1 cellular context compared by ENCODE assay signal in the genomic region with DNA sequence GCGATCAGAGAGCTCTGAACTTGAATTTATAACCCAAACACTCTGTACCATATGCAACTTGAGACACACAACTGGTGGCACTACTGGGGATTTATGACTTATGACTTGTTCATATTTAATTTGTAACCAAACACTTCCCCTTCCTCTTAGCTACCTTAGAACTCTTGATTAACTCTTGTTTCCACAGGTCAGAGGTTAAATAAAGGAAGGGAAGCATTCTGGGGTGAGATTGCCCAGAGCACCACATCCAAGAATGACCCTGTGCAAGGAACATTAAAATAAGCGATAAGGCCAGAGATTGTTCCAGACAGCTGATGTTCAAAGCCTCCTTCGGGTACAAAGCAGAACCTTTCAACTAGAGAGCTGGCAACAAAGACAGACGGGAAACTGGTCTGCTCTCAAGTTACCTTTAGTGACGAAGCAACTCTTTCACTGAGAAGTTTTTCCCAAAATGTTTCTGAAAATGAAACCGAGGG.
TF ChIP-seq lines count a peak whose summit lies in the region.

No MANE protein-coding gene starts in this region.

TF ChIP-seq in HEK293, 187 proteins besides CTCF, POLR2A, EP300 and RAD21 (continued from another document):
- TF ChIP-seq SP7 (tag by site-specific recombination; IDR thresholded peaks at IDR 0.05) (peak; percentile 92), ZNF600 (tag by site-specific recombination; IDR thresholded peaks at IDR 0.05) (0 out of 2 replicates have a peak, but pooled peaks have one; percentile 36), ZNF239 (tag by site-specific recombination; IDR thresholded peaks at IDR 0.05) (no peak), GLIS1 (tag by site-specific recombination; IDR thresholded peaks at IDR 0.05) (peak; percentile 82), ZEB2 (tag by site-specific recombination; IDR thresholded peaks at IDR 0.05) (peak; percentile 85), ZSCAN16 (tag by site-specific recombination; IDR thresholded peaks at IDR 0.05) (no peak), ZNF555 (tag by site-specific recombination; conservative IDR thresholded peaks at IDR 0.05) (no peak), ZNF658 (tag by site-specific recombination; IDR thresholded peaks at IDR 0.05) (no peak), ZNF596 (tag by site-specific recombination; IDR thresholded peaks at IDR 0.05) (peak; percentile 37; the same call in 1 of the 2 replicates), GLI2 (tag by site-specific recombination; IDR thresholded peaks at IDR 0.05; ENCODE audit: borderline replicate concordance, low read depth) (peak; percentile 90), FEZF1 (tag by site-specific recombination; IDR thresholded peaks at IDR 0.05) (peak; percentile 98), ZNF530 (tag by site-specific recombination; IDR thresholded peaks at IDR 0.05; ENCODE audit: low read depth) (no peak), KLF16 (tag by site-specific recombination; IDR thresholded peaks at IDR 0.05) (peak; percentile 47; the same call in 1 of the 2 replicates), BCL11A (tag by site-specific recombination; IDR thresholded peaks at IDR 0.05; ENCODE audit: low read depth) (peak; percentile 69; the same call in 1 of the 2 replicates), ZNF214 (tag by site-specific recombination; IDR thresholded peaks at IDR 0.05; ENCODE audit: borderline replicate concordance) (no peak), ZNF24 (tag by site-specific recombination; IDR thresholded peaks at IDR 0.05) (peak; percentile 90), EGR2 (tag by site-specific recombination; IDR thresholded peaks at IDR 0.05; ENCODE audit: low read depth) (no peak), OVOL3 (tag by site-specific recombination; IDR thresholded peaks at IDR 0.05) (peak; percentile 61; the same call in 1 of the 2 replicates), ZNF521 (tag by site-specific recombination; IDR thresholded peaks at IDR 0.05) (no peak), MZF1 (tag by site-specific recombination; IDR thresholded peaks at IDR 0.05; ENCODE audit: borderline replicate concordance) (peak; percentile 97), ZNF561 (tag by site-specific recombination; IDR thresholded peaks at IDR 0.05; ENCODE audit: borderline replicate concordance) (peak; percentile 85), ZNF629 (tag by site-specific recombination; IDR thresholded peaks at IDR 0.05) (peak; percentile 77), ZNF404 (tag by site-specific recombination; IDR thresholded peaks at IDR 0.05) (no peak), ZSCAN23 (tag by site-specific recombination; IDR thresholded peaks at IDR 0.05) (peak; percentile 84), IKZF3 (tag by site-specific recombination; IDR thresholded peaks at IDR 0.05) (peak; percentile 89), ZNF664 (tag by site-specific recombination; IDR thresholded peaks at IDR 0.05) (0 out of 2 replicates have a peak, but pooled peaks have one; percentile 6), SCRT1 (tag by site-specific recombination; IDR thresholded peaks at IDR 0.05; ENCODE audit: borderline replicate concordance) (peak; percentile 94), ZNF585B (tag by site-specific recombination; IDR thresholded peaks at IDR 0.05) (no peak), ZNF610 (tag by site-specific recombination; IDR thresholded peaks at IDR 0.05; ENCODE audit: borderline replicate concordance) (0 out of 2 replicates have a peak, but pooled peaks have one; percentile 33), KLF1 (tag by site-specific recombination; IDR thresholded peaks at IDR 0.05) (no peak), ZNF19 (tag by site-specific recombination; IDR thresholded peaks at IDR 0.05; ENCODE audit: low read depth) (no peak), BCL11B (tag by site-specific recombination; IDR thresholded peaks at IDR 0.05; ENCODE audit: low read depth) (0 out of 2 replicates have a peak, but pooled peaks have one; percentile 26), ZNF76 (tag by site-specific recombination; IDR thresholded peaks at IDR 0.05; ENCODE audit: borderline replicate concordance, low read depth) (peak; percentile 68; the same call in 1 of the 2 replicates), ZNF843 (tag by site-specific recombination; IDR thresholded peaks at IDR 0.05) (peak; percentile 98)
- TF ChIP-seq, protein P1, sequence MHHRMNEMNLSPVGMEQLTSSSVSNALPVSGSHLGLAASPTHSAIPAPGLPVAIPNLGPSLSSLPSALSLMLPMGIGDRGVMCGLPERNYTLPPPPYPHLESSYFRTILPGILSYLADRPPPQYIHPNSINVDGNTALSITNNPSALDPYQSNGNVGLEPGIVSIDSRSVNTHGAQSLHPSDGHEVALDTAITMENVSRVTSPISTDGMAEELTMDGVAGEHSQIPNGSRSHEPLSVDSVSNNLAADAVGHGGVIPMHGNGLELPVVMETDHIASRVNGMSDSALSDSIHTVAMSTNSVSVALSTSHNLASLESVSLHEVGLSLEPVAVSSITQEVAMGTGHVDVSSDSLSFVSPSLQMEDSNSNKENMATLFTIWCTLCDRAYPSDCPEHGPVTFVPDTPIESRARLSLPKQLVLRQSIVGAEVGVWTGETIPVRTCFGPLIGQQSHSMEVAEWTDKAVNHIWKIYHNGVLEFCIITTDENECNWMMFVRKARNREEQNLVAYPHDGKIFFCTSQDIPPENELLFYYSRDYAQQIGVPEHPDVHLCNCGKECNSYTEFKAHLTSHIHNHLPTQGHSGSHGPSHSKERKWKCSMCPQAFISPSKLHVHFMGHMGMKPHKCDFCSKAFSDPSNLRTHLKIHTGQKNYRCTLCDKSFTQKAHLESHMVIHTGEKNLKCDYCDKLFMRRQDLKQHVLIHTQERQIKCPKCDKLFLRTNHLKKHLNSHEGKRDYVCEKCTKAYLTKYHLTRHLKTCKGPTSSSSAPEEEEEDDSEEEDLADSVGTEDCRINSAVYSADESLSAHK (tag by site-specific recombination; IDR thresholded peaks at IDR 0.05) = peak; percentile 91
- TF ChIP-seq, protein P2, sequence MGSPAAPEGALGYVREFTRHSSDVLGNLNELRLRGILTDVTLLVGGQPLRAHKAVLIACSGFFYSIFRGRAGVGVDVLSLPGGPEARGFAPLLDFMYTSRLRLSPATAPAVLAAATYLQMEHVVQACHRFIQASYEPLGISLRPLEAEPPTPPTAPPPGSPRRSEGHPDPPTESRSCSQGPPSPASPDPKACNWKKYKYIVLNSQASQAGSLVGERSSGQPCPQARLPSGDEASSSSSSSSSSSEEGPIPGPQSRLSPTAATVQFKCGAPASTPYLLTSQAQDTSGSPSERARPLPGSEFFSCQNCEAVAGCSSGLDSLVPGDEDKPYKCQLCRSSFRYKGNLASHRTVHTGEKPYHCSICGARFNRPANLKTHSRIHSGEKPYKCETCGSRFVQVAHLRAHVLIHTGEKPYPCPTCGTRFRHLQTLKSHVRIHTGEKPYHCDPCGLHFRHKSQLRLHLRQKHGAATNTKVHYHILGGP (tag by site-specific recombination; IDR thresholded peaks at IDR 0.05) = peak; percentile 86
- TF ChIP-seq, protein P3, sequence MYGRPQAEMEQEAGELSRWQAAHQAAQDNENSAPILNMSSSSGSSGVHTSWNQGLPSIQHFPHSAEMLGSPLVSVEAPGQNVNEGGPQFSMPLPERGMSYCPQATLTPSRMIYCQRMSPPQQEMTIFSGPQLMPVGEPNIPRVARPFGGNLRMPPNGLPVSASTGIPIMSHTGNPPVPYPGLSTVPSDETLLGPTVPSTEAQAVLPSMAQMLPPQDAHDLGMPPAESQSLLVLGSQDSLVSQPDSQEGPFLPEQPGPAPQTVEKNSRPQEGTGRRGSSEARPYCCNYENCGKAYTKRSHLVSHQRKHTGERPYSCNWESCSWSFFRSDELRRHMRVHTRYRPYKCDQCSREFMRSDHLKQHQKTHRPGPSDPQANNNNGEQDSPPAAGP (tag by site-specific recombination; IDR thresholded peaks at IDR 0.05) = 0 out of 2 replicates have a peak, but pooled peaks have one; percentile 42
- TF ChIP-seq, protein P4, sequence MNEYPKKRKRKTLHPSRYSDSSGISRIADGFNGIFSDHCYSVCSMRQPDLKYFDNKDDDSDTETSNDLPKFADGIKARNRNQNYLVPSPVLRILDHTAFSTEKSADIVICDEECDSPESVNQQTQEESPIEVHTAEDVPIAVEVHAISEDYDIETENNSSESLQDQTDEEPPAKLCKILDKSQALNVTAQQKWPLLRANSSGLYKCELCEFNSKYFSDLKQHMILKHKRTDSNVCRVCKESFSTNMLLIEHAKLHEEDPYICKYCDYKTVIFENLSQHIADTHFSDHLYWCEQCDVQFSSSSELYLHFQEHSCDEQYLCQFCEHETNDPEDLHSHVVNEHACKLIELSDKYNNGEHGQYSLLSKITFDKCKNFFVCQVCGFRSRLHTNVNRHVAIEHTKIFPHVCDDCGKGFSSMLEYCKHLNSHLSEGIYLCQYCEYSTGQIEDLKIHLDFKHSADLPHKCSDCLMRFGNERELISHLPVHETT (tag by site-specific recombination; IDR thresholded peaks at IDR 0.05) = peak; percentile 88
- TF ChIP-seq, protein P5, sequence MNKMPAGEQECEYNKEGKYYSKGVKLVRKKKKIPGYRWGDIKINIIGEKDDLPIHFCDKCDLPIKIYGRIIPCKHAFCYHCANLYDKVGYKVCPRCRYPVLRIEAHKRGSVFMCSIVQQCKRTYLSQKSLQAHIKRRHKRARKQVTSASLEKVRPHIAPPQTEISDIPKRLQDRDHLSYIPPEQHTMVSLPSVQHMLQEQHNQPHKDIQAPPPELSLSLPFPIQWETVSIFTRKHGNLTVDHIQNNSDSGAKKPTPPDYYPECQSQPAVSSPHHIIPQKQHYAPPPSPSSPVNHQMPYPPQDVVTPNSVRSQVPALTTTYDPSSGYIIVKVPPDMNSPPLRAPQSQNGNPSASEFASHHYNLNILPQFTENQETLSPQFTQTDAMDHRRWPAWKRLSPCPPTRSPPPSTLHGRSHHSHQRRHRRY (tag by site-specific recombination; IDR thresholded peaks at IDR 0.05) = 0 out of 2 replicates have a peak, but pooled peaks have one; percentile 41
- TF ChIP-seq, protein P6, sequence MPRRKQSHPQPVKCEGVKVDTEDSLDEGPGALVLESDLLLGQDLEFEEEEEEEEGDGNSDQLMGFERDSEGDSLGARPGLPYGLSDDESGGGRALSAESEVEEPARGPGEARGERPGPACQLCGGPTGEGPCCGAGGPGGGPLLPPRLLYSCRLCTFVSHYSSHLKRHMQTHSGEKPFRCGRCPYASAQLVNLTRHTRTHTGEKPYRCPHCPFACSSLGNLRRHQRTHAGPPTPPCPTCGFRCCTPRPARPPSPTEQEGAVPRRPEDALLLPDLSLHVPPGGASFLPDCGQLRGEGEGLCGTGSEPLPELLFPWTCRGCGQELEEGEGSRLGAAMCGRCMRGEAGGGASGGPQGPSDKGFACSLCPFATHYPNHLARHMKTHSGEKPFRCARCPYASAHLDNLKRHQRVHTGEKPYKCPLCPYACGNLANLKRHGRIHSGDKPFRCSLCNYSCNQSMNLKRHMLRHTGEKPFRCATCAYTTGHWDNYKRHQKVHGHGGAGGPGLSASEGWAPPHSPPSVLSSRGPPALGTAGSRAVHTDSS (tag by site-specific recombination; IDR thresholded peaks at IDR 0.05) = peak; percentile 52; the same call in 1 of the 2 replicates
- TF ChIP-seq, protein P7, sequence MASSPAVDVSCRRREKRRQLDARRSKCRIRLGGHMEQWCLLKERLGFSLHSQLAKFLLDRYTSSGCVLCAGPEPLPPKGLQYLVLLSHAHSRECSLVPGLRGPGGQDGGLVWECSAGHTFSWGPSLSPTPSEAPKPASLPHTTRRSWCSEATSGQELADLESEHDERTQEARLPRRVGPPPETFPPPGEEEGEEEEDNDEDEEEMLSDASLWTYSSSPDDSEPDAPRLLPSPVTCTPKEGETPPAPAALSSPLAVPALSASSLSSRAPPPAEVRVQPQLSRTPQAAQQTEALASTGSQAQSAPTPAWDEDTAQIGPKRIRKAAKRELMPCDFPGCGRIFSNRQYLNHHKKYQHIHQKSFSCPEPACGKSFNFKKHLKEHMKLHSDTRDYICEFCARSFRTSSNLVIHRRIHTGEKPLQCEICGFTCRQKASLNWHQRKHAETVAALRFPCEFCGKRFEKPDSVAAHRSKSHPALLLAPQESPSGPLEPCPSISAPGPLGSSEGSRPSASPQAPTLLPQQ (tag by site-specific recombination; IDR thresholded peaks at IDR 0.05) = peak; percentile 24; the same call in 1 of the 2 replicates
- TF ChIP-seq, protein P8, sequence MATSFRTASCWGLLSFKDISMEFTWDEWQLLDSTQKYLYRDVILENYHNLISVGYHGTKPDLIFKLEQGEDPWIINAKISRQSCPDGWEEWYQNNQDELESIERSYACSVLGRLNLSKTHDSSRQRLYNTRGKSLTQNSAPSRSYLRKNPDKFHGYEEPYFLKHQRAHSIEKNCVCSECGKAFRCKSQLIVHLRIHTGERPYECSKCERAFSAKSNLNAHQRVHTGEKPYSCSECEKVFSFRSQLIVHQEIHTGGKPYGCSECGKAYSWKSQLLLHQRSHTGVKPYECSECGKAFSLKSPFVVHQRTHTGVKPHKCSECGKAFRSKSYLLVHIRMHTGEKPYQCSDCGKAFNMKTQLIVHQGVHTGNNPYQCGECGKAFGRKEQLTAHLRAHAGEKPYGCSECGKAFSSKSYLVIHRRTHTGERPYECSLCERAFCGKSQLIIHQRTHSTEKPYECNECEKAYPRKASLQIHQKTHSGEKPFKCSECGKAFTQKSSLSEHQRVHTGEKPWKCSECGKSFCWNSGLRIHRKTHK (tag by site-specific recombination; IDR thresholded peaks at IDR 0.05) = no peak
- TF ChIP-seq, protein P9, sequence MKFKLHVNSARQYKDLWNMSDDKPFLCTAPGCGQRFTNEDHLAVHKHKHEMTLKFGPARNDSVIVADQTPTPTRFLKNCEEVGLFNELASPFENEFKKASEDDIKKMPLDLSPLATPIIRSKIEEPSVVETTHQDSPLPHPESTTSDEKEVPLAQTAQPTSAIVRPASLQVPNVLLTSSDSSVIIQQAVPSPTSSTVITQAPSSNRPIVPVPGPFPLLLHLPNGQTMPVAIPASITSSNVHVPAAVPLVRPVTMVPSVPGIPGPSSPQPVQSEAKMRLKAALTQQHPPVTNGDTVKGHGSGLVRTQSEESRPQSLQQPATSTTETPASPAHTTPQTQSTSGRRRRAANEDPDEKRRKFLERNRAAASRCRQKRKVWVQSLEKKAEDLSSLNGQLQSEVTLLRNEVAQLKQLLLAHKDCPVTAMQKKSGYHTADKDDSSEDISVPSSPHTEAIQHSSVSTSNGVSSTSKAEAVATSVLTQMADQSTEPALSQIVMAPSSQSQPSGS (tag by site-specific recombination; IDR thresholded peaks at IDR 0.05; ENCODE audit: low read depth) = peak; percentile 50; the same call in 1 of the 2 replicates
